28 cellular contexts compared by ENCODE assay signal in the genomic region with DNA sequence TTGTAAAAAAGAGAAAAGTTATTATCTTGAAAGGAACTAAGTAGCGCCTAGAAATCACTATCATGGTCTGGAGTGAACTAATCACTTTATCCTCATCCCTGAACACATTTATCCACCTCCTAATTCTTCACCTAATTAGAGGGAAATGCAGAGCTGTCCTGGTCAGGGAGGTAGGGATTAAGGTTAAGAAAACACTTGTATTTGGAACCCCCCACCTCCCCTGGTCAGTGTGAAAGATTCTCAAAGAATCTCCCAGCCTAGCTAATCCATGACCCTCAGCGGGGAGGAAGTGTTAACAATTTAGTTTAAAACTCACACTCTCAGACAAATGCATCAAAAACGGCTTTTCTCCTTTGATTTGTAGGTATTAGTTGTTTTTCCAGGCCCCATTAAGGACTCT.
"Had no signal": no experiment of that assay in that cellular context is flagged by ENCODE, and none has a peak within 500 bp of the region (broad histone marks: within the 10 kb centered on the region; RNA-seq: fewer than 3 reads in every experiment).

No MANE protein-coding gene starts in this region.

- H3K27ac Mint-ChIP-seq: activated CD4-positive, alpha-beta memory T cell treated with anti-CD3 and anti-CD28 coated beads, Interleukin-2, amount 10 ng/mL, durations not matched to agents 7 days and 5 days; activated CD4-positive, alpha-beta T cell treated with anti-CD3 and anti-CD28 coated beads, Interleukin-2, amount 10 ng/mL, durations not matched to agents 7 days and 5 days; activated naive CD4-positive, alpha-beta T cell treated with anti-CD3 and anti-CD28 coated beads, Interleukin-2, amount 10 ng/mL, durations not matched to agents 7 days and 5 days; activated naive CD4-positive, alpha-beta T cell treated with anti-CD3 and anti-CD28 coated beads, Interleukin-2, amount 50 U/mL, for 72 hours; activated naive CD8-positive, alpha-beta T cell treated with anti-CD3 and anti-CD28 coated beads, Interleukin-2, amount 10 ng/mL, durations not matched to agents 7 days and 5 days; activated T-cell treated with anti-CD3 and anti-CD28 coated beads, Interleukin-2, amount 50 U/mL, for 24 hours; activated T-cell treated with anti-CD3 and anti-CD28 coated beads, Interleukin-2, amount 50 U/mL, for 72 hours; effector memory CD8-positive, alpha-beta T cell; T-helper 17 cell; T-helper 2 cell treated with Interferon-gamma antibody and Interleukin-4, amounts not matched to agents 5 μg/mL and 100 μg/mL, for 36 hours; WTC11 had no signal

- ATAC-seq: activated naive CD4-positive, alpha-beta T cell treated with anti-CD3 and anti-CD28 coated beads, Interleukin-2, amount 50 U/mL, for 72 hours; activated T-cell treated with anti-CD3 and anti-CD28 coated beads, Interleukin-2, amount 50 U/mL, for 72 hours; effector memory CD8-positive, alpha-beta T cell; gastroesophageal sphincter; T-helper 17 cell had no signal

- DNase-seq: activated CD4-positive, alpha-beta memory T cell treated with anti-CD3 and anti-CD28 coated beads, Interleukin-2, amount 10 ng/mL, durations not matched to agents 7 days and 5 days; activated CD4-positive, alpha-beta T cell treated with anti-CD3 and anti-CD28 coated beads for 1 hour; activated CD4-positive, alpha-beta T cell treated with anti-CD3 and anti-CD28 coated beads for 4 hours; activated CD4-positive, alpha-beta T cell treated with anti-CD3 and anti-CD28 coated beads, Interleukin-2, amount 10 ng/mL, durations not matched to agents 7 days and 5 days; activated CD4-positive, alpha-beta T cell treated with anti-CD3 and anti-CD28 coated beads, Interleukin-2, amount 50 U/mL, for 4 hours; activated CD8-positive, alpha-beta memory T cell treated with anti-CD3 and anti-CD28 coated beads, Interleukin-2, amount 50 U/mL, for 48 hours; activated gamma-delta T cell; activated naive CD4-positive, alpha-beta T cell; activated naive CD4-positive, alpha-beta T cell treated with anti-CD3 and anti-CD28 coated beads, Interleukin-2, amount 10 ng/mL, durations not matched to agents 7 days and 5 days; activated naive CD8-positive, alpha-beta T cell treated with anti-CD3 and anti-CD28 coated beads, Interleukin-2, amount 10 ng/mL, durations not matched to agents 7 days and 5 days; activated T-cell treated with anti-CD3 and anti-CD28 coated beads for 4 hours; activated T-cell treated with anti-CD3 and anti-CD28 coated beads, Interleukin-2, amount 50 U/mL, for 24 hours; activated T-cell treated with anti-CD3 and anti-CD28 coated beads, Interleukin-2, amount 50 U/mL, for 72 hours; brain microvascular endothelial cell; cortex of kidney; dermis blood vessel endothelial cell; effector CD4-positive, alpha-beta T cell; effector memory CD8-positive, alpha-beta T cell; esophagus squamous epithelium; foreskin melanocyte; T-helper 1 cell; T-helper 17 cell; T1000 had no signal

- H3K4me1 ChIP-seq: esophagus squamous epithelium, gastroesophageal sphincter had no signal

- H3K27ac ChIP-seq: brain microvascular endothelial cell, epithelial cell of prostate, esophagus squamous epithelium, gastroesophageal sphincter had no signal

- H3K36me3 ChIP-seq: brain microvascular endothelial cell, esophagus squamous epithelium, gastroesophageal sphincter had no signal

- H3K4me3 Mint-ChIP-seq: activated CD4-positive, alpha-beta memory T cell treated with anti-CD3 and anti-CD28 coated beads, Interleukin-2, amount 10 ng/mL, durations not matched to agents 7 days and 5 days; activated CD4-positive, alpha-beta T cell treated with anti-CD3 and anti-CD28 coated beads, Interleukin-2, amount 10 ng/mL, durations not matched to agents 7 days and 5 days; activated naive CD4-positive, alpha-beta T cell treated with anti-CD3 and anti-CD28 coated beads, Interleukin-2, amount 10 ng/mL, durations not matched to agents 7 days and 5 days; activated naive CD8-positive, alpha-beta T cell treated with anti-CD3 and anti-CD28 coated beads, Interleukin-2, amount 10 ng/mL, durations not matched to agents 7 days and 5 days; activated T-cell treated with anti-CD3 and anti-CD28 coated beads, Interleukin-2, amount 50 U/mL, for 24 hours; activated T-cell treated with anti-CD3 and anti-CD28 coated beads, Interleukin-2, amount 50 U/mL, for 72 hours; effector memory CD8-positive, alpha-beta T cell; T-helper 17 cell; T-helper 2 cell treated with Interferon-gamma antibody and Interleukin-4, amounts not matched to agents 5 μg/mL and 100 μg/mL, for 36 hours; WTC11 had no signal

- H3K27me3 ChIP-seq: brain microvascular endothelial cell had no signal

- H3K9me3 Mint-ChIP-seq: activated CD4-positive, alpha-beta memory T cell treated with anti-CD3 and anti-CD28 coated beads, Interleukin-2, amount 10 ng/mL, durations not matched to agents 7 days and 5 days; activated CD4-positive, alpha-beta T cell treated with anti-CD3 and anti-CD28 coated beads, Interleukin-2, amount 10 ng/mL, durations not matched to agents 7 days and 5 days; activated naive CD4-positive, alpha-beta T cell treated with anti-CD3 and anti-CD28 coated beads, Interleukin-2, amount 10 ng/mL, durations not matched to agents 7 days and 5 days; activated naive CD4-positive, alpha-beta T cell treated with anti-CD3 and anti-CD28 coated beads, Interleukin-2, amount 50 U/mL, for 72 hours; activated naive CD8-positive, alpha-beta T cell treated with anti-CD3 and anti-CD28 coated beads, Interleukin-2, amount 10 ng/mL, durations not matched to agents 7 days and 5 days; activated T-cell treated with anti-CD3 and anti-CD28 coated beads, Interleukin-2, amount 50 U/mL, for 24 hours; activated T-cell treated with anti-CD3 and anti-CD28 coated beads, Interleukin-2, amount 50 U/mL, for 72 hours; effector memory CD8-positive, alpha-beta T cell; T-helper 2 cell treated with Interferon-gamma antibody and Interleukin-4, amounts not matched to agents 5 μg/mL and 100 μg/mL, for 36 hours; WTC11 had no signal

- H3K36me3 Mint-ChIP-seq: activated naive CD4-positive, alpha-beta T cell treated with anti-CD3 and anti-CD28 coated beads, Interleukin-2, amount 10 ng/mL, durations not matched to agents 7 days and 5 days; activated naive CD4-positive, alpha-beta T cell treated with anti-CD3 and anti-CD28 coated beads, Interleukin-2, amount 50 U/mL, for 72 hours; activated naive CD8-positive, alpha-beta T cell treated with anti-CD3 and anti-CD28 coated beads, Interleukin-2, amount 10 ng/mL, durations not matched to agents 7 days and 5 days; WTC11 had no signal

- H3K4me1 Mint-ChIP-seq: activated CD4-positive, alpha-beta memory T cell treated with anti-CD3 and anti-CD28 coated beads, Interleukin-2, amount 10 ng/mL, durations not matched to agents 7 days and 5 days; activated CD4-positive, alpha-beta T cell treated with anti-CD3 and anti-CD28 coated beads, Interleukin-2, amount 10 ng/mL, durations not matched to agents 7 days and 5 days; activated naive CD4-positive, alpha-beta T cell treated with anti-CD3 and anti-CD28 coated beads, Interleukin-2, amount 10 ng/mL, durations not matched to agents 7 days and 5 days; activated naive CD8-positive, alpha-beta T cell treated with anti-CD3 and anti-CD28 coated beads, Interleukin-2, amount 10 ng/mL, durations not matched to agents 7 days and 5 days had no signal

- H3K9me3 ChIP-seq: esophagus squamous epithelium, gastroesophageal sphincter had no signal

- H3K4me3 ChIP-seq: esophagus squamous epithelium, gastroesophageal sphincter had no signal
